In genomic region chr12:7162691-7163114, GRCh38 we compare ENCODE assay signal across 1 cellular context.
TF ChIP-seq lines count a peak whose summit lies in the region.

No MANE protein-coding gene starts in this region.

TF ChIP-seq in H1, 55 proteins besides CTCF, POLR2A, EP300 and RAD21:
- 0 out of 4 replicates have a peak, but pooled peaks of 1 of the 2 experiments have one; percentile 18 for TF ChIP-seq SIN3A (conservative IDR thresholded peaks at IDR 0.05 in 1 of 2, IDR thresholded peaks at IDR 0.05 in 1 of 2; ENCODE audit: low read depth in 1 of 2, low read length in 2 of 2)
- 0 out of 2 replicates have a peak, but pooled peaks have one; percentile 52 for TF ChIP-seq TCF12 (IDR thresholded peaks at IDR 0.05; ENCODE audit: low read depth, low read length)
- TF ChIP-seq SUZ12 (IDR thresholded peaks at IDR 0.05; ENCODE audit: low read length): no peak
- TF ChIP-seq NANOG (IDR thresholded peaks at IDR 0.05; ENCODE audit: insufficient read depth, low read depth, low read length, poor library complexity, severe bottlenecking): peak; percentile 41
- no peak for TF ChIP-seq SAP30 (IDR thresholded peaks at IDR 0.05; ENCODE audit: insufficient read depth, insufficient replicate concordance, low read length)
- 0 out of 2 replicates have a peak, but pooled peaks have one; percentile 10 for TF ChIP-seq YY1 (IDR thresholded peaks at IDR 0.05; ENCODE audit: low read depth, low read length)
- peak; percentile 81; the same call in 1 of the 2 replicates for TF ChIP-seq SP4 (IDR thresholded peaks at IDR 0.05; ENCODE audit: low read length)
- TF ChIP-seq E2F6 (IDR thresholded peaks at IDR 0.05): peak; percentile 55; the same call in 1 of the 2 replicates
- no peak for TF ChIP-seq SRF (IDR thresholded peaks at IDR 0.05; ENCODE audit: low read depth, low read length)
- TF ChIP-seq CREB1 (IDR thresholded peaks at IDR 0.05): peak; percentile 66
- TF ChIP-seq TAF7 (optimal IDR thresholded peaks at IDR 0.05; ENCODE audit: borderline replicate concordance, low read depth, low read length): peak; percentile 26
- TF ChIP-seq BACH1 (IDR thresholded peaks at IDR 0.05; ENCODE audit: low read length): no peak
- peak; percentile 29; the same call in 1 of the 2 replicates for TF ChIP-seq TBP (IDR thresholded peaks at IDR 0.05; ENCODE audit: low read depth, low read length)
- peak; percentile 60; the same call in 1 of the 2 replicates for TF ChIP-seq RFX5 (IDR thresholded peaks at IDR 0.05; ENCODE audit: borderline replicate concordance, low read depth, low read length)
- peak; percentile 63 for TF ChIP-seq MAX (IDR thresholded peaks at IDR 0.05)
TF ChIP-seq in H1: peak in this region for 11.
